Comparison of ENCODE assay signal across 8 cellular contexts in genomic region chr9:93962561-93963440, GRCh38. TPM values are rescaled to one million over a fixed set of nuclear protein-coding genes. Genes with fewer than 3 reads are reported as not detected.
DNase-seq lines count a peak whose midpoint lies in the region; ATAC-seq and TF ChIP-seq lines count a peak whose summit lies in the region.

No MANE protein-coding gene starts in this region.

- TF ChIP-seq CTCF in Caco-2 (IDR thresholded peaks at IDR 0.05; ENCODE audit: insufficient read depth in 1 of 2, low read depth in 1 of 2, low read length in 1 of 2, severe bottlenecking in 1 of 2, unreplicated experiment in 1 of 2) = peak; percentile 40 to 62
- peak; percentile 54 to 94 (median 87) for TF ChIP-seq CTCF in dorsolateral prefrontal cortex (IDR thresholded peaks at IDR 0.05 in 54 of 56, conservative IDR thresholded peaks at IDR 0.05 in 2 of 56; ENCODE audit: low read depth in 1 of 56, partially characterized antibody in 56 of 56)

- peaks cover 9% of the 10 kb centered on the region for H3K27me3 Mint-ChIP-seq in Caco-2 (ENCODE audit: insufficient read depth, unreplicated experiment)
- H3K27me3 Mint-ChIP-seq in activated CD4-positive, alpha-beta memory T cell treated with anti-CD3 and anti-CD28 coated beads for 36 hours = peaks cover 41% of the 10 kb centered on the region

- no peaks in the 10 kb centered on the region for H3K4me1 ChIP-seq in Caco-2

- H3K4me1 Mint-ChIP-seq in Caco-2 (ENCODE audit: low read depth, unreplicated experiment) = no peaks in the 10 kb centered on the region
- H3K4me1 Mint-ChIP-seq in activated CD4-positive, alpha-beta memory T cell treated with anti-CD3 and anti-CD28 coated beads for 36 hours (ENCODE audit: low read depth) = peaks cover 34% of the 10 kb centered on the region

- DNase-seq in Caco-2 = peak; percentile 48 to 67
- peak; percentile 80 for DNase-seq in NCI-H774 (lab: John Stamatoyannopoulos, UW)
- peak; percentile 88 for DNase-seq in activated CD4-positive, alpha-beta memory T cell treated with anti-CD3 and anti-CD28 coated beads for 36 hours
- peak in 9 of 10 donors; percentile 59 to 81 (median 77) for DNase-seq in dorsolateral prefrontal cortex
- DNase-seq in medulla oblongata (ENCODE audit: extremely low spot score) = peak; percentile 94
- DNase-seq in stimulated activated CD8-positive, alpha-beta memory T cell treated with anti-CD3 and anti-CD28 coated beads, Interleukin-12 subunit alpha, Interleukin-12 subunit beta, amount 100 ng/mL, for 4 hours (ENCODE audit: low read depth) = peak; percentile 51

- CTCF ChIA-PET in Caco-2 (lab: Charles Lee) = no interaction called here
- CTCF ChIA-PET in activated CD4-positive, alpha-beta memory T cell treated with anti-CD3 and anti-CD28 coated beads for 36 hours (lab: Charles Lee) = interaction anchor here (0.7 to 4.5 kb wide), 15 partner anchors 10 to 802 kb away, joined by 3 to 40 read pairs (median 4); no protein-coding TSS in a partner anchor

- no peaks in the 10 kb centered on the region for H3K9me3 ChIP-seq in Caco-2

- no peak overlapping the region for H3K27ac ChIP-seq in dorsolateral prefrontal cortex

- H3K4me3 ChIP-seq in Caco-2 (ENCODE audit: low read depth, low read length) (no peak overlapping the region), dorsolateral prefrontal cortex (peak overlapping the region in 24 of 59 donors; percentile 0 to 55 (median 34))

- no peaks in the 10 kb centered on the region for H3K36me3 Mint-ChIP-seq in Caco-2 (ENCODE audit: insufficient read depth, unreplicated experiment)
- H3K36me3 Mint-ChIP-seq in activated CD4-positive, alpha-beta memory T cell treated with anti-CD3 and anti-CD28 coated beads for 36 hours = no peaks in the 10 kb centered on the region

- no TSS peak for BruUV-seq in Caco-2 (replicated peaks; lab: Mats Ljungman, UMichigan)

- POLR2A ChIA-PET in Caco-2 (lab: Charles Lee) = no interaction called here
- POLR2A ChIA-PET in activated CD4-positive, alpha-beta memory T cell treated with anti-CD3 and anti-CD28 coated beads for 36 hours (lab: Charles Lee) = no interaction called here

- ATAC-seq in HG03439 (IDR thresholded peaks at IDR 0.05; ENCODE audit: unreplicated experiment) (peak; percentile 64), GM19455 (IDR thresholded peaks at IDR 0.05; ENCODE audit: unreplicated experiment) (no peak)

- intact Hi-C loops in Caco-2 (cut with micrococcal nuclease; ENCODE audit: unreplicated experiment) (loop anchor here (1.0 to 2.0 kb wide), 2 partner anchors 142 to 280 kb away; no protein-coding TSS in a partner anchor), dorsolateral prefrontal cortex (cut with DNase I) (loop anchor here (2.0 to 5.0 kb wide), 2 partner anchors 280 kb away; no protein-coding TSS in a partner anchor)
- intact Hi-C loops in activated CD4-positive, alpha-beta memory T cell treated with anti-CD3 and anti-CD28 coated beads for 36 hours (cut with micrococcal nuclease) = loop anchor here (1.0 kb wide), 2 partner anchors 136 to 280 kb away; no protein-coding TSS in a partner anchor

- no peak overlapping the region for H3K4me3 Mint-ChIP-seq in Caco-2 (ENCODE audit: unreplicated experiment)
- H3K4me3 Mint-ChIP-seq in activated CD4-positive, alpha-beta memory T cell treated with anti-CD3 and anti-CD28 coated beads for 36 hours = no peak overlapping the region

- no peaks in the 10 kb centered on the region for H3K36me3 ChIP-seq in Caco-2 (ENCODE audit: control insufficient read depth, insufficient read depth, low read length)

- no peak overlapping the region for H3K27ac Mint-ChIP-seq in Caco-2 (ENCODE audit: unreplicated experiment)
- H3K27ac Mint-ChIP-seq in activated CD4-positive, alpha-beta memory T cell treated with anti-CD3 and anti-CD28 coated beads for 36 hours = no peak overlapping the region

- H3K9me3 Mint-ChIP-seq in Caco-2 (ENCODE audit: unreplicated experiment) = no peaks in the 10 kb centered on the region
- no peaks in the 10 kb centered on the region for H3K9me3 Mint-ChIP-seq in activated CD4-positive, alpha-beta memory T cell treated with anti-CD3 and anti-CD28 coated beads for 36 hours

- H3K27me3 ChIP-seq in Caco-2 (replicated peaks; ENCODE audit: control insufficient read depth, insufficient read depth, low read length) = no peaks in the 10 kb centered on the region
- peaks cover 5 to 62% (median 45%) of the 10 kb centered on the region in 45 donors for H3K27me3 ChIP-seq in dorsolateral prefrontal cortex

RNA-seq across cellular contexts. Expression of gene BARX1, which starts 7.6 kb away (rescaled TPM):
- total RNA-seq in Caco-2 (2022) = not detected in 2 replicates
- total RNA-seq in activated CD4-positive, alpha-beta memory T cell treated with anti-CD3 and anti-CD28 coated beads for 36 hours = under 1 TPM; 0.43 to 0.44 TPM
- under 1 TPM in 3 of 120 experiments, not detected in 117; 0.34 to 0.40 (median 0.35) TPM for total RNA-seq in dorsolateral prefrontal cortex
